1 cellular context compared by ENCODE assay signal in the genomic region with DNA sequence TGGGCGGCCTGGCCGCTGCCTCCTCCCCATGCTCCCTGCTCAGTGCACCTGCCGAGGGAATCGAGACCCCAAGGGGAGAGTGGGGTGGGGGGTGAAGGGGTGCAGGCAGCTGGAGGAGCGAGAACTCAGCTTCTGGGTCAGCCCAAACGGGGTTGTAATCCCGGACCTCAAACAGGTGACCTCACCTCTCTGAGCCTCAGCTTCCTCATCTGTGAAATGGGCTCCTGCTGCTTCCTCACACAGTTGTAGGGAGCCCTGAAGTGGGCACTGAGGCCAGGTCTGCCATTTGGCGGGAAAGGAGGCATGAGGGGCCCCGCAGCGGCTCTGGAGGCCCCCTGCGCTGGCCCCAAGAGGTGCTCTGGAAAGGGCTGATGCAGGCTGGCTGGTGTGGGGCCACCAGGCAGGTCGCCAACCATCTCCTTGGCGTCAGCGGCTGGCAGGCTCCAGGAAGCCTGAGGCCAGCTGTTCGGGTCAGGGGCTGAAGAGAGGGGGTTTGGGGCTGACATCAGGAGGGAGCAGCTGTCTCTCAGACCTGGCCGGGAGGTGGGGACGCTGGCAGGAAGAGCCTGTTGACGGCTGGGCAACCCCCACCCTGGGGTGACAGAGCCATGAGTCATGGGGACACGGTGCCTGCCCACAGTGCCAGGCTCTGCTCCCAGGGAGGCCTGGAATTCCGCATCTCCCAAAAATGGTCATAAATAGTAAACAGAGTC.
TF ChIP-seq lines count a peak whose summit lies in the region.

No MANE protein-coding gene starts in this region.

TF ChIP-seq in IMR-90, 13 proteins besides CTCF, POLR2A, EP300 and RAD21:
- TF ChIP-seq FOS (IDR thresholded peaks at IDR 0.05; ENCODE audit: low read depth, low read length) (peak; percentile 70), MAZ (IDR thresholded peaks at IDR 0.05; ENCODE audit: borderline replicate concordance, low read depth, low read length) (peak; percentile 56; the same call in 1 of the 2 replicates), BHLHE40 (IDR thresholded peaks at IDR 0.05; ENCODE audit: low read depth, low read length) (peak; percentile 37; the same call in 1 of the 2 replicates)
- TF ChIP-seq, protein P1, sequence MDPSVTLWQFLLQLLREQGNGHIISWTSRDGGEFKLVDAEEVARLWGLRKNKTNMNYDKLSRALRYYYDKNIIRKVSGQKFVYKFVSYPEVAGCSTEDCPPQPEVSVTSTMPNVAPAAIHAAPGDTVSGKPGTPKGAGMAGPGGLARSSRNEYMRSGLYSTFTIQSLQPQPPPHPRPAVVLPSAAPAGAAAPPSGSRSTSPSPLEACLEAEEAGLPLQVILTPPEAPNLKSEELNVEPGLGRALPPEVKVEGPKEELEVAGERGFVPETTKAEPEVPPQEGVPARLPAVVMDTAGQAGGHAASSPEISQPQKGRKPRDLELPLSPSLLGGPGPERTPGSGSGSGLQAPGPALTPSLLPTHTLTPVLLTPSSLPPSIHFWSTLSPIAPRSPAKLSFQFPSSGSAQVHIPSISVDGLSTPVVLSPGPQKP (IDR thresholded peaks at IDR 0.05; ENCODE audit: borderline replicate concordance, low read depth, low read length), result no peak
